In the genomic region with DNA sequence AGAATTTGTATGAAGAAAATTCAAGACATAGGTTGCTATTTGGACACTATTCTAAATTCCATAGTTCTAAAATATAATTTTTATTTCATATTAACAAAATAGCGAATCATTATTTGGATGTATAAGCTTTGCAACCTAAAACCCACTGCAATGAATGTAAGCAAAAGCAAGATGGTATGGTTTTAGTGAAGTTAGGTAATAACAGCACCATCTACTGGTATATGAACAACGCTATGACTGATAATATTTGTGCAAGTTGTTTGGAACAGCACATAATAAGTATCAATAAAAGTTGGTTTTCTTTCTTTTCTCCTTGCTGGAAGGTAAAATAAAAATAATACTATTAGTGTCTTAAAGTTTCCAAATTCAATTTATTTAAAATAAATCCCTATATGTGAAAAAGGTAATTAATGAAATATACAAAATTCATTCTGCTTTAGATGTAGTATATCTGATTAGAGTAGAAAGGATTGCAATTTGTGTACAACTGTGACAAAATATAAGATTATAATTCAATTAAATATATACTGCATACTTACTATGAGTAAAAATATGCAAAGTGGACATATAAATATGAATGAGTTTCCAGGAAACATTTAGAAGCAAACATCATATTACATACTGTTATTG, we compare ENCODE assay signal across 8 cellular contexts.
DNase-seq lines count a peak whose midpoint lies in the region; FAIRE-seq and TF ChIP-seq lines count a peak whose summit lies in the region.

No MANE protein-coding gene starts in this region.

- H3K36me3 Mint-ChIP-seq in MCF 10A (ENCODE audit: insufficient read depth, unreplicated experiment): no peaks in the 10 kb centered on the region

- no peaks in the 10 kb centered on the region for H3K79me2 ChIP-seq in mesendoderm (ENCODE audit: control insufficient read depth, insufficient read depth, low read length)

- H3K79me1 ChIP-seq in mesendoderm (ENCODE audit: low read length): no peaks in the 10 kb centered on the region

- H2BK120ac ChIP-seq in mesendoderm (ENCODE audit: low read depth, low read length): no peak overlapping the region

- no peaks in the 10 kb centered on the region for H3K4me1 Mint-ChIP-seq in MCF 10A (ENCODE audit: insufficient read depth, unreplicated experiment)

- no peaks in the 10 kb centered on the region for H3K4me1 ChIP-seq in mesendoderm (ENCODE audit: control insufficient read depth, low read depth, low read length)

- TF ChIP-seq POLR2A in H54 (IDR thresholded peaks at IDR 0.05; ENCODE audit: low read depth, low read length): no peak

- H3K4me3 Mint-ChIP-seq in MCF 10A (ENCODE audit: unreplicated experiment): no peak overlapping the region

- no peak overlapping the region for H3K4me2 ChIP-seq in mesendoderm (ENCODE audit: low read length)

- H2AK5ac ChIP-seq in mesendoderm (ENCODE audit: low read length): no peak overlapping the region

- no TSS peak for BruUV-seq in MCF 10A (replicated peaks; lab: Mats Ljungman, UMichigan)

- H2BK15ac ChIP-seq in mesendoderm (replicated peaks; ENCODE audit: low read depth): no peak overlapping the region

- no peak overlapping the region for H4K8ac ChIP-seq in mesendoderm (ENCODE audit: low read depth, low read length)

- POLR2A ChIA-PET in MCF 10A (lab: Yijun Ruan, JAX): interaction anchor here (0.5 kb wide), 1 partner anchor 387 kb away, joined by 4 read pairs; no protein-coding TSS in a partner anchor

- no CpG with 5 or more reads among the region's 2 CpGs for WGBS in mesendoderm (ENCODE audit: extremely low coverage, insufficient coverage, low lambda C conversion rate)

- intact Hi-C loops in MCF 10A (cut with micrococcal nuclease): loop anchor here (1.0 to 2.0 kb wide), 5 partner anchors 48 to 355 kb away; partner anchors contain the start of gene CTTNBP2

- H3K27ac ChIP-seq in mesendoderm (ENCODE audit: low read depth, low read length): no peak overlapping the region

- FAIRE-seq in H54 (lab: Jason Lieb, UNC): peak; percentile 67

- H3K9ac ChIP-seq in mesendoderm (ENCODE audit: low read length): no peak overlapping the region

- H3K27me3 Mint-ChIP-seq in MCF 10A (ENCODE audit: insufficient read depth, unreplicated experiment): no peaks in the 10 kb centered on the region

- H2BK5ac ChIP-seq in mesendoderm (ENCODE audit: low read length): no peak overlapping the region

- no peak overlapping the region for H3K23ac ChIP-seq in mesendoderm (ENCODE audit: low read length)

- H3K36me3 ChIP-seq in mesendoderm (ENCODE audit: control insufficient read depth, insufficient read depth, low read length): no peaks in the 10 kb centered on the region

- H3K27me3 ChIP-seq in mesendoderm (ENCODE audit: insufficient read depth, low read length, poor library complexity): no peaks in the 10 kb centered on the region

- no peak overlapping the region for H3K27ac Mint-ChIP-seq in MCF 10A (ENCODE audit: low read depth, unreplicated experiment)

- no peak overlapping the region for H3K18ac ChIP-seq in mesendoderm (ENCODE audit: low read length)

- peak; percentile 4 for DNase-seq in GDM1 (lab: John Stamatoyannopoulos, UW)
- no peak for DNase-seq in H54 (ENCODE audit: insufficient read length, low spot score)
- peak; percentile 4 for DNase-seq in NCI-H2196 (lab: John Stamatoyannopoulos, UW; ENCODE audit: unreplicated experiment)
- DNase-seq in MCF 10A (ENCODE audit: unreplicated experiment): peak; percentile 44
- DNase-seq in mesendoderm: peak; percentile 40
- no peak for DNase-seq in HuH-7.5 (ENCODE audit: low spot score)
- no peak for DNase-seq in T1000 (lab: John Stamatoyannopoulos, UW)
- no peak for DNase-seq in T-helper 9 cell

- H4K5ac ChIP-seq in mesendoderm (ENCODE audit: low read length): no peak overlapping the region

- no peak overlapping the region for H3K4ac ChIP-seq in mesendoderm (ENCODE audit: low read depth, low read length)

- no peak overlapping the region for H3K56ac ChIP-seq in mesendoderm (ENCODE audit: low read length)

- H3K9me3 Mint-ChIP-seq in MCF 10A (ENCODE audit: unreplicated experiment): no peaks in the 10 kb centered on the region

- peak; percentile 67 for TF ChIP-seq CTCF in MCF 10A (IDR thresholded peaks at IDR 0.05; ENCODE audit: unreplicated experiment)

- no peak overlapping the region for H3K4me3 ChIP-seq in mesendoderm (ENCODE audit: low read length)

- CTCF ChIA-PET in MCF 10A (lab: Yijun Ruan, JAX): interaction anchor here (0.6 to 2.1 kb wide), 20 partner anchors 9 to 1384 kb away, joined by 3 to 9 read pairs (median 4); no protein-coding TSS in a partner anchor

Comparison
In these comparisons a context has a peak if more than half of its experiments do, and no peak if none do; other contexts are left out.
1. DNase-seq: peak in GDM1 (single experiment), NCI-H2196 (single experiment), MCF 10A (single experiment) and mesendoderm (single experiment); none in H54 (single experiment), HuH-7.5 (single experiment), T1000 (single experiment) and T-helper 9 cell (single experiment).